In genomic region chr6:130794686-130795085, GRCh38 we compare ENCODE assay signal across 1 cellular context.
TF ChIP-seq lines count a peak whose summit lies in the region.

No MANE protein-coding gene starts in this region.

TF ChIP-seq in GM23338, 12 proteins besides CTCF, POLR2A, EP300 and RAD21 (continued from another document):
- no peak for TF ChIP-seq ZNF462 (CRISPR knock-in tag; IDR thresholded peaks at IDR 0.05)
- no peak for TF ChIP-seq REST (IDR thresholded peaks at IDR 0.05; ENCODE audit: unreplicated experiment)
- no peak for TF ChIP-seq EZH2 (IDR thresholded peaks at IDR 0.05; ENCODE audit: low read depth, unreplicated experiment)
